ENCODE assay signal across 2 cellular contexts in the genomic region with DNA sequence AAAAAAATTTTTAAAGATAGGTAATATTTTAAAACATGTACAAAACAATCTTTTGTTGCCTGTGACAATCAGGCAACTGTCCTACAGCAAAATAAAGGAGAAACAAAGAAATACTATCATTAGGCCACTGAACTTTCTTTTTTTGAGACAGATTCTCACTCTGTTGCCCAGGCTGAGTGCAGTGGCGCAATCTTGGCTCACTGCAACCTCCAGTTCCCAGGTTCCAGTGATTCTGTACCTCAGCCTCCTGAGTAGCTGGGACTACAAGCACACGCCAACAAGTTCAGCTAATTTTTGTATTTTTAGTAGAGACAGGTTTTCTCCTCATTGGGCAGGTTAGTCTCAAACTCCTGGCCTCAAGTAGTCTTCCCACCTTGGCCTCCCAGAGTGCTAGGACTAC.
TF ChIP-seq lines count a peak whose summit lies in the region.

No MANE protein-coding gene starts in this region.

TF ChIP-seq in GM23338, 12 proteins besides CTCF, POLR2A, EP300 and RAD21 (continues in another document):
- no peak for TF ChIP-seq EZH2phosphoT487 (IDR thresholded peaks at IDR 0.05; ENCODE audit: unreplicated experiment)
- TF ChIP-seq, protein P1, sequence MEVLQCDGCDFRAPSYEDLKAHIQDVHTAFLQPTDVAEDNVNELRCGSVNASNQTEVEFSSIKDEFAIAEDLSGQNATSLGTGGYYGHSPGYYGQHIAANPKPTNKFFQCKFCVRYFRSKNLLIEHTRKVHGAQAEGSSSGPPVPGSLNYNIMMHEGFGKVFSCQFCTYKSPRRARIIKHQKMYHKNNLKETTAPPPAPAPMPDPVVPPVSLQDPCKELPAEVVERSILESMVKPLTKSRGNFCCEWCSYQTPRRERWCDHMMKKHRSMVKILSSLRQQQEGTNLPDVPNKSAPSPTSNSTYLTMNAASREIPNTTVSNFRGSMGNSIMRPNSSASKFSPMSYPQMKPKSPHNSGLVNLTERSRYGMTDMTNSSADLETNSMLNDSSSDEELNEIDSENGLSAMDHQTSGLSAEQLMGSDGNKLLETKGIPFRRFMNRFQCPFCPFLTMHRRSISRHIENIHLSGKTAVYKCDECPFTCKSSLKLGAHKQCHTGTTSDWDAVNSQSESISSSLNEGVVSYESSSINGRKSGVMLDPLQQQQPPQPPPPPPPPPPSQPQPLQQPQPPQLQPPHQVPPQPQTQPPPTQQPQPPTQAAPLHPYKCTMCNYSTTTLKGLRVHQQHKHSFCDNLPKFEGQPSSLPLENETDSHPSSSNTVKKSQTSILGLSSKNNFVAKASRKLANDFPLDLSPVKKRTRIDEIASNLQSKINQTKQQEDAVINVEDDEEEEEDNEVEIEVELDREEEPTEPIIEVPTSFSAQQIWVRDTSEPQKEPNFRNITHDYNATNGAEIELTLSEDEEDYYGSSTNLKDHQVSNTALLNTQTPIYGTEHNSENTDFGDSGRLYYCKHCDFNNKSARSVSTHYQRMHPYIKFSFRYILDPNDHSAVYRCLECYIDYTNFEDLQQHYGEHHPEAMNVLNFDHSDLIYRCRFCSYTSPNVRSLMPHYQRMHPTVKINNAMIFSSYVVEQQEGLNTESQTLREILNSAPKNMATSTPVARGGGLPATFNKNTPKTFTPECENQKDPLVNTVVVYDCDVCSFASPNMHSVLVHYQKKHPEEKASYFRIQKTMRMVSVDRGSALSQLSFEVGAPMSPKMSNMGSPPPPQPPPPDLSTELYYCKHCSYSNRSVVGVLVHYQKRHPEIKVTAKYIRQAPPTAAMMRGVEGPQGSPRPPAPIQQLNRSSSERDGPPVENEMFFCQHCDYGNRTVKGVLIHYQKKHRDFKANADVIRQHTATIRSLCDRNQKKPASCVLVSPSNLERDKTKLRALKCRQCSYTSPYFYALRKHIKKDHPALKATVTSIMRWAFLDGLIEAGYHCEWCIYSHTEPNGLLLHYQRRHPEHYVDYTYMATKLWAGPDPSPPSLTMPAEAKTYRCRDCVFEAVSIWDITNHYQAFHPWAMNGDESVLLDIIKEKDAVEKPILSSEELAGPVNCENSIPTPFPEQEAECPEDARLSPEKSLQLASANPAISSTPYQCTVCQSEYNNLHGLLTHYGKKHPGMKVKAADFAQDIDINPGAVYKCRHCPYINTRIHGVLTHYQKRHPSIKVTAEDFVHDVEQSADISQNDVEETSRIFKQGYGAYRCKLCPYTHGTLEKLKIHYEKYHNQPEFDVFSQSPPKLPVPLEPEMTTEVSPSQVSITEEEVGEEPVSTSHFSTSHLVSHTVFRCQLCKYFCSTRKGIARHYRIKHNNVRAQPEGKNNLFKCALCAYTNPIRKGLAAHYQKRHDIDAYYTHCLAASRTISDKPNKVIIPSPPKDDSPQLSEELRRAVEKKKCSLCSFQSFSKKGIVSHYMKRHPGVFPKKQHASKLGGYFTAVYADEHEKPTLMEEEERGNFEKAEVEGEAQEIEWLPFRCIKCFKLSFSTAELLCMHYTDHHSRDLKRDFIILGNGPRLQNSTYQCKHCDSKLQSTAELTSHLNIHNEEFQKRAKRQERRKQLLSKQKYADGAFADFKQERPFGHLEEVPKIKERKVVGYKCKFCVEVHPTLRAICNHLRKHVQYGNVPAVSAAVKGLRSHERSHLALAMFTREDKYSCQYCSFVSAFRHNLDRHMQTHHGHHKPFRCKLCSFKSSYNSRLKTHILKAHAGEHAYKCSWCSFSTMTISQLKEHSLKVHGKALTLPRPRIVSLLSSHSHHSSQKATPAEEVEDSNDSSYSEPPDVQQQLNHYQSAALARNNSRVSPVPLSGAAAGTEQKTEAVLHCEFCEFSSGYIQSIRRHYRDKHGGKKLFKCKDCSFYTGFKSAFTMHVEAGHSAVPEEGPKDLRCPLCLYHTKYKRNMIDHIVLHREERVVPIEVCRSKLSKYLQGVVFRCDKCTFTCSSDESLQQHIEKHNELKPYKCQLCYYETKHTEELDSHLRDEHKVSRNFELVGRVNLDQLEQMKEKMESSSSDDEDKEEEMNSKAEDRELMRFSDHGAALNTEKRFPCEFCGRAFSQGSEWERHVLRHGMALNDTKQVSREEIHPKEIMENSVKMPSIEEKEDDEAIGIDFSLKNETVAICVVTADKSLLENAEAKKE (CRISPR knock-in tag; IDR thresholded peaks at IDR 0.05), result no peak
- TF ChIP-seq JUNB (IDR thresholded peaks at IDR 0.05; ENCODE audit: unreplicated experiment), result no peak
- no peak for TF ChIP-seq POLR2AphosphoS5 (IDR thresholded peaks at IDR 0.05; ENCODE audit: low read depth)
- TF ChIP-seq, protein P2, sequence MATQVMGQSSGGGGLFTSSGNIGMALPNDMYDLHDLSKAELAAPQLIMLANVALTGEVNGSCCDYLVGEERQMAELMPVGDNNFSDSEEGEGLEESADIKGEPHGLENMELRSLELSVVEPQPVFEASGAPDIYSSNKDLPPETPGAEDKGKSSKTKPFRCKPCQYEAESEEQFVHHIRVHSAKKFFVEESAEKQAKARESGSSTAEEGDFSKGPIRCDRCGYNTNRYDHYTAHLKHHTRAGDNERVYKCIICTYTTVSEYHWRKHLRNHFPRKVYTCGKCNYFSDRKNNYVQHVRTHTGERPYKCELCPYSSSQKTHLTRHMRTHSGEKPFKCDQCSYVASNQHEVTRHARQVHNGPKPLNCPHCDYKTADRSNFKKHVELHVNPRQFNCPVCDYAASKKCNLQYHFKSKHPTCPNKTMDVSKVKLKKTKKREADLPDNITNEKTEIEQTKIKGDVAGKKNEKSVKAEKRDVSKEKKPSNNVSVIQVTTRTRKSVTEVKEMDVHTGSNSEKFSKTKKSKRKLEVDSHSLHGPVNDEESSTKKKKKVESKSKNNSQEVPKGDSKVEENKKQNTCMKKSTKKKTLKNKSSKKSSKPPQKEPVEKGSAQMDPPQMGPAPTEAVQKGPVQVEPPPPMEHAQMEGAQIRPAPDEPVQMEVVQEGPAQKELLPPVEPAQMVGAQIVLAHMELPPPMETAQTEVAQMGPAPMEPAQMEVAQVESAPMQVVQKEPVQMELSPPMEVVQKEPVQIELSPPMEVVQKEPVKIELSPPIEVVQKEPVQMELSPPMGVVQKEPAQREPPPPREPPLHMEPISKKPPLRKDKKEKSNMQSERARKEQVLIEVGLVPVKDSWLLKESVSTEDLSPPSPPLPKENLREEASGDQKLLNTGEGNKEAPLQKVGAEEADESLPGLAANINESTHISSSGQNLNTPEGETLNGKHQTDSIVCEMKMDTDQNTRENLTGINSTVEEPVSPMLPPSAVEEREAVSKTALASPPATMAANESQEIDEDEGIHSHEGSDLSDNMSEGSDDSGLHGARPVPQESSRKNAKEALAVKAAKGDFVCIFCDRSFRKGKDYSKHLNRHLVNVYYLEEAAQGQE (IDR thresholded peaks at IDR 0.05; ENCODE audit: unreplicated experiment), result no peak
- TF ChIP-seq NANOG (IDR thresholded peaks at IDR 0.05; ENCODE audit: borderline replicate concordance), result no peak
- no peak for TF ChIP-seq CREB1 (CRISPR knock-in tag; IDR thresholded peaks at IDR 0.05; ENCODE audit: low read depth)
- TF ChIP-seq ZNF331 (CRISPR knock-in tag; IDR thresholded peaks at IDR 0.05; ENCODE audit: low read depth), result no peak
- TF ChIP-seq STAT1 (IDR thresholded peaks at IDR 0.05; ENCODE audit: unreplicated experiment), result no peak
- no peak for TF ChIP-seq ZNF114 (CRISPR knock-in tag; IDR thresholded peaks at IDR 0.05)
- no peak for TF ChIP-seq EZH2 (IDR thresholded peaks at IDR 0.05; ENCODE audit: low read depth, unreplicated experiment)

TF ChIP-seq in IMR-90, 13 proteins besides CTCF, POLR2A, EP300 and RAD21:
- TF ChIP-seq FOS (IDR thresholded peaks at IDR 0.05; ENCODE audit: low read depth, low read length), result no peak
